ENCODE assay signal across 8 cellular contexts in the genomic region with DNA sequence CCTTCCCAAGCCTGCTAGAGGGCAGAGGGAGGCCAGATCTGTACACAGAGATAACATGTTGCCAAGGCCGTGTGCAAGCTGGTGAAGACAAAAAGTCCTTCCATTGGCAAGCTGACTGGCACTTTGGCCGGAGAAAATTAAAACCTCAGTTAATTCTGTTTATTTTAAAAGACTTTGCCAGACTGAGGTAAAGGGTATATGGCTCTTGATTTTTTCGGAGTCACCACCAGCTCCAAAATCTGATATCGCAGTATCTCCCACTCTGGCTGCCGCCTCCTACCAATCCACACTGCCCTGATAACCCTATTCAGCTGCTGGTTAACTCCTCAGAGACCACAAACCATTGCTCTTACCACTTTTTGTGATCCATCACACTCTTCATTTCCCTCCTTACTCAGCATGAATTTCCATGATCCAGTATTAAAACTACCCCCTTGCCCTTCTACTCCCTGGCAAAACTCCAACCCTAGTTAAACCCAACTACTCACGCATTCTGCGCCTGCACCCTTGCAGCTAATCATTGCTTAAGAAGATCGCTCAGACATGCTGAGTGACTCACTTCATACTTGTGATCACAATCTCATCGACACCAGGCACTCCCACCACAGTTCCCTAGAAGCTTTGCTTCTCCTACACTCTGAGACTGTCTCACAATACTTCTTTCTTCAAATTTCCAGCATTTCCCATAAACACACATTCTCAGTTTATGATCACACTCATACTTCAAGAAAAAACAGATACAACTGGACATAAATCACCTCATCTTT. TPM values are rescaled to one million over a fixed set of nuclear protein-coding genes. Genes with fewer than 3 reads are reported as not detected.
DNase-seq lines count a peak whose midpoint lies in the region; ATAC-seq and TF ChIP-seq lines count a peak whose summit lies in the region.

No MANE protein-coding gene starts in this region.

- no peaks in the 10 kb centered on the region for H3K9me3 ChIP-seq in cardiac muscle cell (ENCODE audit: low read depth)

- H3K4me3 ChIP-seq in cardiac muscle cell = no peak overlapping the region

- H3K4me3 Mint-ChIP-seq in activated T-helper 2 cell treated with anti-CD3 and anti-CD28 coated beads, Interferon-gamma antibody, Interleukin-2, Interleukin-4, amounts not matched to agents 10 μg/mL and 5 μg/mL and 100 μg/mL, durations not matched to agents 14 hours and 24 hours and 36 hours (ENCODE audit: low read depth) = peak overlapping the region; percentile 55

- no peaks in the 10 kb centered on the region for H3K36me3 ChIP-seq in cardiac muscle cell

- no peaks in the 10 kb centered on the region for H3K27me3 Mint-ChIP-seq in activated T-helper 2 cell treated with anti-CD3 and anti-CD28 coated beads, Interferon-gamma antibody, Interleukin-2, Interleukin-4, amounts not matched to agents 10 μg/mL and 5 μg/mL and 100 μg/mL, durations not matched to agents 14 hours and 24 hours and 36 hours (ENCODE audit: low read depth)

- no peaks in the 10 kb centered on the region for H3K27me3 ChIP-seq in cardiac muscle cell

- ATAC-seq in GM19455 (IDR thresholded peaks at IDR 0.05; ENCODE audit: unreplicated experiment) (no peak), GM18868 (IDR thresholded peaks at IDR 0.05; ENCODE audit: unreplicated experiment) (no peak), GM21381 (IDR thresholded peaks at IDR 0.05; ENCODE audit: unreplicated experiment) (no peak)

- peak overlapping the region; percentile 42 for H3K27ac ChIP-seq in cardiac muscle cell

- peak overlapping the region; percentile 80 for H3K27ac Mint-ChIP-seq in activated T-helper 2 cell treated with anti-CD3 and anti-CD28 coated beads, Interferon-gamma antibody, Interleukin-2, Interleukin-4, amounts not matched to agents 10 μg/mL and 5 μg/mL and 100 μg/mL, durations not matched to agents 14 hours and 24 hours and 36 hours

- DNase-seq in DMS79 (lab: John Stamatoyannopoulos, UW) = peak; percentile 39
- DNase-seq in NCI-H226 = peak; percentile 99
- DNase-seq in activated T-helper 2 cell treated with anti-CD3 and anti-CD28 coated beads, Interferon-gamma antibody, Interleukin-2, Interleukin-4, amounts not matched to agents 10 μg/mL and 5 μg/mL and 100 μg/mL, durations not matched to agents 14 hours and 24 hours and 36 hours (ENCODE audit: low spot score) = no peak
- DNase-seq in cardiac muscle cell (ENCODE audit: low read depth in 1 of 2, low spot score in 1 of 2) = peak in 1 of 2 donors; percentile 92
- peak; percentile 65 for DNase-seq in putamen (ENCODE audit: low spot score)

- intact Hi-C loops in activated T-helper 2 cell treated with anti-CD3 and anti-CD28 coated beads, Interferon-gamma antibody, Interleukin-2, Interleukin-4, amounts not matched to agents 10 μg/mL and 5 μg/mL and 100 μg/mL, durations not matched to agents 14 hours and 24 hours and 36 hours (cut with micrococcal nuclease) = loop anchor here (10.0 kb wide), 1 partner anchor 787 kb away; no protein-coding TSS in a partner anchor

- H3K36me3 Mint-ChIP-seq in activated T-helper 2 cell treated with anti-CD3 and anti-CD28 coated beads, Interferon-gamma antibody, Interleukin-2, Interleukin-4, amounts not matched to agents 10 μg/mL and 5 μg/mL and 100 μg/mL, durations not matched to agents 14 hours and 24 hours and 36 hours (ENCODE audit: low read depth) = peaks cover 3% of the 10 kb centered on the region

- H3K4me1 ChIP-seq in cardiac muscle cell (ENCODE audit: low read depth) = peaks cover 17% of the 10 kb centered on the region

- peaks cover 41% of the 10 kb centered on the region for H3K4me1 Mint-ChIP-seq in activated T-helper 2 cell treated with anti-CD3 and anti-CD28 coated beads, Interferon-gamma antibody, Interleukin-2, Interleukin-4, amounts not matched to agents 10 μg/mL and 5 μg/mL and 100 μg/mL, durations not matched to agents 14 hours and 24 hours and 36 hours (ENCODE audit: low read depth)

- no peak for TF ChIP-seq CTCF in cardiac muscle cell (IDR thresholded peaks at IDR 0.05; ENCODE audit: low read depth, low read length)

- no peaks in the 10 kb centered on the region for H3K9me3 Mint-ChIP-seq in activated T-helper 2 cell treated with anti-CD3 and anti-CD28 coated beads, Interferon-gamma antibody, Interleukin-2, Interleukin-4, amounts not matched to agents 10 μg/mL and 5 μg/mL and 100 μg/mL, durations not matched to agents 14 hours and 24 hours and 36 hours

RNA-seq across cellular contexts. Expression of a gene that starts 5.8 kb away (rescaled TPM):
- total RNA-seq in activated T-helper 2 cell treated with anti-CD3 and anti-CD28 coated beads, Interferon-gamma antibody, Interleukin-2, Interleukin-4, amounts not matched to agents 10 μg/mL and 5 μg/mL and 100 μg/mL, durations not matched to agents 14 hours and 24 hours and 36 hours = 63.4 and 64.3 TPM in 2 replicates
- total RNA-seq in cardiac muscle cell = 24.9 and 27.0 TPM in 2 replicates
- polyA plus RNA-seq in cardiac muscle cell = 15.7 and 19.8 TPM in 2 replicates

RNA-seq across cellular contexts. Expression of a gene that starts 57.7 kb away (rescaled TPM):
- 0.52 and 1.9 TPM in 2 replicates for total RNA-seq in activated T-helper 2 cell treated with anti-CD3 and anti-CD28 coated beads, Interferon-gamma antibody, Interleukin-2, Interleukin-4, amounts not matched to agents 10 μg/mL and 5 μg/mL and 100 μg/mL, durations not matched to agents 14 hours and 24 hours and 36 hours
- total RNA-seq in cardiac muscle cell = 44.1 and 71.7 TPM in 2 replicates
- 23.1 and 41.6 TPM in 2 replicates for polyA plus RNA-seq in cardiac muscle cell

Comparison
In these comparisons a context has a peak if more than half of its experiments do, and no peak if none do; other contexts are left out.
1. RNA of a gene that starts 57.7 kb away (total RNA-seq): 44.1 to 71.7 TPM in cardiac muscle cell; 0.52 to 1.9 TPM in activated T-helper 2 cell treated with anti-CD3 and anti-CD28 coated beads, Interferon-gamma antibody, Interleukin-2, Interleukin-4, amounts not matched to agents 10 μg/mL and 5 μg/mL and 100 μg/mL, durations not matched to agents 14 hours and 24 hours and 36 hours; every median in the first group is over 10 times any median in the second.